25 cellular contexts compared by ENCODE assay signal in genomic region chr2:97711394-97711711, GRCh38. TPM values are rescaled to one million over a fixed set of nuclear protein-coding genes. Genes with fewer than 3 reads are reported as not detected.
DNase-seq lines count a peak whose midpoint lies in the region; ATAC-seq and TF ChIP-seq lines count a peak whose summit lies in the region.
"Had no signal": no experiment of that assay in that cellular context is flagged by ENCODE, and none has a peak within 500 bp of the region (broad histone marks: within the 10 kb centered on the region; RNA-seq: fewer than 3 reads in every experiment).

No MANE protein-coding gene starts in this region.

- POLR2A ChIA-PET in activated CD4-positive, alpha-beta T cell treated with anti-CD3 and anti-CD28 coated beads, Interleukin-2, amount 10 ng/mL, durations not matched to agents 7 days and 5 days (lab: Charles Lee): no interaction called here

- H4K20me1 ChIP-seq in DND-41 (ENCODE audit: insufficient read depth, low read length): no peaks in the 10 kb centered on the region

- no peak overlapping the region for H3K27ac Mint-ChIP-seq in activated CD4-positive, alpha-beta T cell treated with anti-CD3 and anti-CD28 coated beads, Interleukin-2, amount 10 ng/mL, durations not matched to agents 7 days and 5 days
- peak overlapping the region; percentile 100 for H3K27ac Mint-ChIP-seq in activated naive CD8-positive, alpha-beta T cell treated with anti-CD3 and anti-CD28 coated beads, Interleukin-2, amount 50 U/mL, for 24 hours
- H3K27ac Mint-ChIP-seq in nephron: peak overlapping the region in 2 of 3 experiments; percentile 15 to 68
- H3K27ac Mint-ChIP-seq: IgD-negative memory B cell had no signal

- H3K9ac ChIP-seq in DND-41 (ENCODE audit: low read depth, low read length): peak overlapping the region; percentile 13; the same call in 1 of the 2 replicates

- no peak overlapping the region for H3K4me3 ChIP-seq in DND-41 (ENCODE audit: low read depth in 1 of 2, low read length in 2 of 2)
- H3K4me3 ChIP-seq: A549, left ventricle myocardium inferior, MG63, mucosa of descending colon, suprapubic skin had no signal

- no peaks in the 10 kb centered on the region for H3K27me3 Mint-ChIP-seq in activated CD4-positive, alpha-beta T cell treated with anti-CD3 and anti-CD28 coated beads, Interleukin-2, amount 10 ng/mL, durations not matched to agents 7 days and 5 days
- H3K27me3 Mint-ChIP-seq in activated naive CD8-positive, alpha-beta T cell treated with anti-CD3 and anti-CD28 coated beads, Interleukin-2, amount 50 U/mL, for 24 hours: peaks cover 2% of the 10 kb centered on the region
- peaks cover 3% of the 10 kb centered on the region for H3K27me3 Mint-ChIP-seq in nephron (ENCODE audit: low read depth)

- no peak overlapping the region for H3K4me2 ChIP-seq in DND-41 (ENCODE audit: insufficient read depth, low read length)
- H3K4me2 ChIP-seq: A549 had no signal

- TF ChIP-seq CTCF in DND-41 (IDR thresholded peaks at IDR 0.05; ENCODE audit: borderline replicate concordance, extremely low read depth, low read length, poor library complexity, severe bottlenecking) (no peak), nephron (IDR thresholded peaks at IDR 0.05; ENCODE audit: unreplicated experiment in 3 of 3) (no peak)

- no peak for ATAC-seq in DND-41 (ENCODE audit: insufficient read depth, low read depth)
- no peak for ATAC-seq in activated naive CD8-positive, alpha-beta T cell treated with anti-CD3 and anti-CD28 coated beads, Interleukin-2, amount 50 U/mL, for 24 hours
- ATAC-seq: A549, mucosa of descending colon, right cardiac atrium had no signal

- H3K9me3 ChIP-seq in DND-41 (ENCODE audit: insufficient read depth, low read length, severe bottlenecking): no peaks in the 10 kb centered on the region
- H3K9me3 ChIP-seq: A549, left ventricle myocardium inferior, MG63, mucosa of descending colon, suprapubic skin had no signal

- H3K36me3 ChIP-seq in DND-41 (ENCODE audit: insufficient read depth, low read length): peaks cover 27% of the 10 kb centered on the region
- H3K36me3 ChIP-seq: left ventricle myocardium inferior, MG63, suprapubic skin had no signal

- peak overlapping the region; percentile 52; the same call in 1 of the 2 replicates for H3K27ac ChIP-seq in DND-41 (ENCODE audit: low read length)
- H3K27ac ChIP-seq: A549, left ventricle myocardium inferior, RWPE1, suprapubic skin had no signal

- H3K4me3 Mint-ChIP-seq in activated CD4-positive, alpha-beta T cell treated with anti-CD3 and anti-CD28 coated beads, Interleukin-2, amount 10 ng/mL, durations not matched to agents 7 days and 5 days: peak overlapping the region; percentile 6
- H3K4me3 Mint-ChIP-seq in activated naive CD8-positive, alpha-beta T cell treated with anti-CD3 and anti-CD28 coated beads, Interleukin-2, amount 50 U/mL, for 24 hours: peak overlapping the region; percentile 97
- H3K4me3 Mint-ChIP-seq in nephron: no peak overlapping the region
- H3K4me3 Mint-ChIP-seq: IgD-negative memory B cell had no signal

- CTCF ChIA-PET in activated CD4-positive, alpha-beta T cell treated with anti-CD3 and anti-CD28 coated beads, Interleukin-2, amount 10 ng/mL, durations not matched to agents 7 days and 5 days (lab: Charles Lee): interaction anchor here (1.9 to 12.5 kb wide), 3 partner anchors 13 to 30 kb away, joined by 5 to 101 read pairs (median 5); no protein-coding TSS in a partner anchor

- no peaks in the 10 kb centered on the region for H3K9me3 Mint-ChIP-seq in activated CD4-positive, alpha-beta T cell treated with anti-CD3 and anti-CD28 coated beads, Interleukin-2, amount 10 ng/mL, durations not matched to agents 7 days and 5 days
- no peaks in the 10 kb centered on the region for H3K9me3 Mint-ChIP-seq in activated naive CD8-positive, alpha-beta T cell treated with anti-CD3 and anti-CD28 coated beads, Interleukin-2, amount 50 U/mL, for 24 hours
- H3K9me3 Mint-ChIP-seq in nephron: no peaks in the 10 kb centered on the region
- H3K9me3 Mint-ChIP-seq: IgD-negative memory B cell had no signal

- peaks cover 55% of the 10 kb centered on the region for H3K4me1 ChIP-seq in DND-41 (ENCODE audit: insufficient read depth, low read length)
- H3K4me1 ChIP-seq: A549, suprapubic skin had no signal

- H3K36me3 Mint-ChIP-seq in activated CD4-positive, alpha-beta T cell treated with anti-CD3 and anti-CD28 coated beads, Interleukin-2, amount 10 ng/mL, durations not matched to agents 7 days and 5 days (ENCODE audit: low read depth): peaks cover 30% of the 10 kb centered on the region
- H3K36me3 Mint-ChIP-seq in activated naive CD8-positive, alpha-beta T cell treated with anti-CD3 and anti-CD28 coated beads, Interleukin-2, amount 50 U/mL, for 24 hours (ENCODE audit: low read depth): peaks cover 27% of the 10 kb centered on the region
- no peaks in the 10 kb centered on the region for H3K36me3 Mint-ChIP-seq in nephron (ENCODE audit: low read depth)

- no peak for DNase-seq in activated CD4-positive, alpha-beta T cell treated with anti-CD3 and anti-CD28 coated beads, Interleukin-2, amount 10 ng/mL, durations not matched to agents 7 days and 5 days
- DNase-seq in activated CD4-positive, alpha-beta T cell treated with anti-CD3 and anti-CD28 coated beads, Interleukin-2, amount 50 U/mL, for 1 hour: no peak
- DNase-seq in DND-41 (no peak), NCI-H2227 treated with DMSO at 0.1 percent for 48 hours (lab: John Stamatoyannopoulos, UW) (no peak), NCI-H345 (lab: John Stamatoyannopoulos, UW) (no peak)
- no peak for DNase-seq in activated naive CD8-positive, alpha-beta T cell treated with anti-CD3 and anti-CD28 coated beads, Interleukin-2, amount 50 U/mL, for 24 hours
- no peak for DNase-seq in activated CD4-positive, CD25-positive, alpha-beta regulatory T cell (lab: John Stamatoyannopoulos, UW)
- DNase-seq: amygdala; dermis blood vessel endothelial cell; DMS153; foreskin fibroblast; GDM1; left ventricle myocardium inferior; MG63; NCI-H1436; NCI-H526 treated with DMSO at 0.1 percent for 48 hours; nucleus accumbens; right cardiac atrium; stimulated activated CD4-positive, alpha-beta T cell treated with anti-CD3 and anti-CD28 coated beads, Interleukin-15, amount 100 ng/mL, for 24 hours had no signal

- H3K4me1 Mint-ChIP-seq in activated CD4-positive, alpha-beta T cell treated with anti-CD3 and anti-CD28 coated beads, Interleukin-2, amount 10 ng/mL, durations not matched to agents 7 days and 5 days: peaks cover 54% of the 10 kb centered on the region
- peaks cover 59% of the 10 kb centered on the region for H3K4me1 Mint-ChIP-seq in activated naive CD8-positive, alpha-beta T cell treated with anti-CD3 and anti-CD28 coated beads, Interleukin-2, amount 50 U/mL, for 24 hours
- H3K4me1 Mint-ChIP-seq in nephron: peaks cover 18% of the 10 kb centered on the region

- peaks cover 41% of the 10 kb centered on the region for H3K79me2 ChIP-seq in DND-41 (ENCODE audit: insufficient read depth, low read length)

- no peak overlapping the region for H2AFZ ChIP-seq in DND-41 (ENCODE audit: low read depth, low read length)

- H3K27me3 ChIP-seq in DND-41 (ENCODE audit: insufficient read depth, low read length, poor library complexity): no peaks in the 10 kb centered on the region
- H3K27me3 ChIP-seq: MG63 had no signal

RNA-seq across cellular contexts. Expression of gene ZAP70, which starts 2.0 kb away (rescaled TPM):
- 100 to 1,000 TPM; 302 to 337 TPM for total RNA-seq in activated CD4-positive, alpha-beta T cell treated with anti-CD3 and anti-CD28 coated beads, Interleukin-2, amount 10 ng/mL, durations not matched to agents 7 days and 5 days
- total RNA-seq: dermis blood vessel endothelial cell had no signal

RNA-seq across cellular contexts. Expression of gene C2orf92, which starts 41.8 kb away (rescaled TPM):
- 1 to 10 TPM; 7.2 to 7.4 TPM for total RNA-seq in activated CD4-positive, alpha-beta T cell treated with anti-CD3 and anti-CD28 coated beads, Interleukin-2, amount 10 ng/mL, durations not matched to agents 7 days and 5 days

RNA-seq across cellular contexts. Expression of gene ACTR1B, which starts 47.5 kb away (rescaled TPM):
- 10 to 100 TPM; 62.9 to 68.3 TPM for total RNA-seq in activated CD4-positive, alpha-beta T cell treated with anti-CD3 and anti-CD28 coated beads, Interleukin-2, amount 10 ng/mL, durations not matched to agents 7 days and 5 days

Comparison
In these comparisons a context has a peak if more than half of its experiments do, and no peak if none do; other contexts are left out.
1. H3K4me3 Mint-ChIP-seq: peak in activated CD4-positive, alpha-beta T cell treated with anti-CD3 and anti-CD28 coated beads, Interleukin-2, amount 10 ng/mL, durations not matched to agents 7 days and 5 days (single experiment) and activated naive CD8-positive, alpha-beta T cell treated with anti-CD3 and anti-CD28 coated beads, Interleukin-2, amount 50 U/mL, for 24 hours (single experiment); none in nephron (0 of 3).